Comparison of ENCODE assay signal across 9 cellular contexts in the genomic region with DNA sequence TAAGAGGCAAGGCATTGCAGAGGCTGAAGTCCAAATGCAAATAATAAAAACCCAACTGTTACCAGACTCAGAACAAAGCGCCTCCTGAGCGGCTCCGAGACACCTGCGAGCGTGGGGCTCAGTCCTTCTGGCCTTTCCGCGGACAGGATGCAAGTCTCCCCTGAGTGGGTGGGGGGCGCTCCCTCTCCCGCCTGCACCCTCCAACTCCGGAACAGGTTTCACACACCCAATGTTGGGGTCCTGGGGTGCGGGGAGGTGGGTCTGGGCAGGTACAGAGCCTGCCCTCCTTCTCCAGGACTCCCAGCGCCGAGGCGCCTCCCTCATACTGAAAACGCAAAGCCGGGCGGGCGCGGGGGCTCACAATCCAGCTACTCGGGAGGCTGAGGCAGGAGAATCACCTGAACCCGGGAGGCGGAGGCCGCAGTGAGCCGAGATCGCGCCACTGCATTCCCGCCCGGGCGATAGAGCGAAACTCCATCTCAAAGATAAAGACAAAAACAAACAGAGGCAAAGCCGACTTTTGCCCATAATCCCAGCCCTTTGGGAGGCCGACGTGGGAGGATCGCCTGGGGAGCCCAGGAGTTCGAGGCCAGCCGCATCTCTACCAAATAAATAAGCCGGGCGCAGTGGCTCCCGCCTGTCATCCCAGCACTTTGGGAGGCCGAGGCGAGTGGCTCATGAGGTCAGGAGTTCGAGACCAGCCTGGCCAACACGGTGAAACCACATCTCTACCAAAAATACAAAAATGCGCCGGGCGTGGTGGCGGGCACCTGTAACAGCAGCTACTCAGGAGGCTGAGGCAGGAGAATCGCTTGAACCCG. TPM values are rescaled to one million over a fixed set of nuclear protein-coding genes. Genes with fewer than 3 reads are reported as not detected.
DNase-seq lines count a peak whose midpoint lies in the region; ATAC-seq and TF ChIP-seq lines count a peak whose summit lies in the region.
"Had no signal": no experiment of that assay in that cellular context is flagged by ENCODE, and none has a peak within 500 bp of the region (broad histone marks: within the 10 kb centered on the region; RNA-seq: fewer than 3 reads in every experiment).

No MANE protein-coding gene starts in this region.

- ATAC-seq in left ventricle myocardium superior (no peak), GM21576 (IDR thresholded peaks at IDR 0.05; ENCODE audit: unreplicated experiment) (no peak)
- no peak for ATAC-seq in activated naive CD8-positive, alpha-beta T cell treated with anti-CD3 and anti-CD28 coated beads, Interleukin-2, amount 50 U/mL, for 24 hours

- no peak overlapping the region for H2BK12ac ChIP-seq in mesenchymal stem cell (ENCODE audit: low read length in 2 of 2)

- H3K4me1 ChIP-seq in cardiac muscle cell (ENCODE audit: low read depth) (no peaks in the 10 kb centered on the region), mesenchymal stem cell (ENCODE audit: control insufficient read depth, insufficient read depth, low read depth, low read length) (peaks cover 9% of the 10 kb centered on the region), uterus (peaks cover 0 to 4% of the 10 kb centered on the region in 2 donors)

- H3K14ac ChIP-seq in mesenchymal stem cell (ENCODE audit: low read length in 2 of 2), result no peak overlapping the region

- no peak for TF ChIP-seq POLR2A in uterus (IDR thresholded peaks at IDR 0.05)

- H3K36me3 ChIP-seq in cardiac muscle cell (no peaks in the 10 kb centered on the region), mesenchymal stem cell (ENCODE audit: control insufficient read depth in 1 of 2, insufficient read depth in 2 of 2, low read depth in 1 of 2, low read length in 2 of 2) (peaks cover 0 to 1% of the 10 kb centered on the region in 2 experiments), uterus (no peaks in the 10 kb centered on the region)
- H3K36me3 ChIP-seq: pancreas had no signal

- H2BK120ac ChIP-seq in mesenchymal stem cell (ENCODE audit: low read depth, low read length), result no peak overlapping the region

- no peak overlapping the region for H2BK5ac ChIP-seq in mesenchymal stem cell (ENCODE audit: low read depth, low read length, poor library complexity, severe bottlenecking)

- no peak overlapping the region for H2BK15ac ChIP-seq in mesenchymal stem cell (ENCODE audit: low read depth, poor library complexity, severe bottlenecking)

- H3K27ac ChIP-seq in cardiac muscle cell (no peak overlapping the region), mesenchymal stem cell (ENCODE audit: low read length, poor library complexity, severe bottlenecking) (no peak overlapping the region), uterus (no peak overlapping the region)
- H3K27ac ChIP-seq: pancreas had no signal

- H3K36me3 Mint-ChIP-seq in activated naive CD8-positive, alpha-beta T cell treated with anti-CD3 and anti-CD28 coated beads, Interleukin-2, amount 50 U/mL, for 24 hours (ENCODE audit: low read depth), result peaks cover 30% of the 10 kb centered on the region

- H2AFZ ChIP-seq in mesenchymal stem cell (ENCODE audit: low read depth, low read length), result no peak overlapping the region

- no peak overlapping the region for H2AK5ac ChIP-seq in mesenchymal stem cell (ENCODE audit: low read length, severe bottlenecking)

- WGBS in mesenchymal stem cell, result 88% methylated on average over 42 of the region's 49 CpGs

- H3K4me2 ChIP-seq in mesenchymal stem cell (ENCODE audit: low read length, poor library complexity, severe bottlenecking), result peak overlapping the region; percentile 77

- H3K27me3 ChIP-seq in cardiac muscle cell (peaks cover 3% of the 10 kb centered on the region), mesenchymal stem cell (ENCODE audit: control insufficient read depth in 1 of 2, insufficient read depth in 1 of 2, low read length in 2 of 2) (peaks cover 18 to 32% of the 10 kb centered on the region in 2 experiments), uterus (no peaks in the 10 kb centered on the region)
- H3K27me3 ChIP-seq: pancreas had no signal

- no peak for DNase-seq in cardiac muscle cell (ENCODE audit: low read depth in 1 of 2, low spot score in 1 of 2)
- DNase-seq in left ventricle myocardium superior, result no peak
- peak; percentile 15 for DNase-seq in activated naive CD8-positive, alpha-beta T cell treated with anti-CD3 and anti-CD28 coated beads, Interleukin-2, amount 50 U/mL, for 24 hours
- DNase-seq in mesenchymal stem cell, result no peak
- DNase-seq in uterus, result no peak
- no peak for DNase-seq in NCI-H1048 (lab: John Stamatoyannopoulos, UW)
- DNase-seq in head of caudate nucleus, result no peak

- peaks cover 18% of the 10 kb centered on the region for H3K4me1 Mint-ChIP-seq in activated naive CD8-positive, alpha-beta T cell treated with anti-CD3 and anti-CD28 coated beads, Interleukin-2, amount 50 U/mL, for 24 hours

- H4K8ac ChIP-seq in mesenchymal stem cell (ENCODE audit: low read length), result no peak overlapping the region

- no peaks in the 10 kb centered on the region for H3K9me3 Mint-ChIP-seq in activated naive CD8-positive, alpha-beta T cell treated with anti-CD3 and anti-CD28 coated beads, Interleukin-2, amount 50 U/mL, for 24 hours

- peak overlapping the region; percentile 83 for H3K4me3 Mint-ChIP-seq in activated naive CD8-positive, alpha-beta T cell treated with anti-CD3 and anti-CD28 coated beads, Interleukin-2, amount 50 U/mL, for 24 hours

- H3K27ac Mint-ChIP-seq in activated naive CD8-positive, alpha-beta T cell treated with anti-CD3 and anti-CD28 coated beads, Interleukin-2, amount 50 U/mL, for 24 hours, result peak overlapping the region; percentile 80

- H3K18ac ChIP-seq in mesenchymal stem cell (ENCODE audit: low read depth in 1 of 2, low read length in 2 of 2), result no peak overlapping the region

- H4K91ac ChIP-seq in mesenchymal stem cell (ENCODE audit: low read length), result no peak overlapping the region

- H3K4me3 ChIP-seq in cardiac muscle cell (peak overlapping the region; percentile 38), mesenchymal stem cell (ENCODE audit: insufficient read depth in 1 of 2, low read depth in 1 of 2, low read length in 2 of 2) (peak overlapping the region in 1 of 2 experiments; percentile 84), uterus (peak overlapping the region; percentile 33 to 67)

- intact Hi-C loops in left ventricle myocardium superior (cut with micrococcal nuclease), result no loop called here
- intact Hi-C loops in uterus (cut with DNase I; ENCODE audit: low total_unique reads), result no loop called here
- intact Hi-C loops in head of caudate nucleus (cut with DNase I), result no loop called here

- H3K9me3 ChIP-seq in cardiac muscle cell (ENCODE audit: low read depth) (no peaks in the 10 kb centered on the region), mesenchymal stem cell (ENCODE audit: control insufficient read depth, low read length) (no peaks in the 10 kb centered on the region), uterus (no peaks in the 10 kb centered on the region)
- H3K9me3 ChIP-seq: pancreas had no signal

- H3K9ac ChIP-seq in mesenchymal stem cell (ENCODE audit: low read length), result peak overlapping the region; percentile 71

- H3K79me1 ChIP-seq in mesenchymal stem cell (replicated peaks; ENCODE audit: low read length, poor library complexity, severe bottlenecking), result peaks cover 9% of the 10 kb centered on the region

- TF ChIP-seq CTCF in cardiac muscle cell (IDR thresholded peaks at IDR 0.05; ENCODE audit: low read depth, low read length) (no peak), uterus (IDR thresholded peaks at IDR 0.05) (no peak)

- peaks cover 14% of the 10 kb centered on the region for H3K27me3 Mint-ChIP-seq in activated naive CD8-positive, alpha-beta T cell treated with anti-CD3 and anti-CD28 coated beads, Interleukin-2, amount 50 U/mL, for 24 hours

- no peak overlapping the region for H3K4ac ChIP-seq in mesenchymal stem cell (ENCODE audit: low read depth in 1 of 2, low read length in 2 of 2)

- H3K23ac ChIP-seq in mesenchymal stem cell (ENCODE audit: low read length in 2 of 2), result no peak overlapping the region

RNA-seq across cellular contexts. Expression of a gene that starts 0.9 kb away (rescaled TPM):
- total RNA-seq in cardiac muscle cell (8.9 and 17.9 TPM in 2 replicates), left ventricle myocardium superior (0.42 TPM), uterus (10 to 100 TPM in 1 of 4 donors, 1 to 10 TPM in 1, not detected in 2; 2.0 to 10.4 TPM)
- 15.8 and 26.5 TPM in 2 replicates for polyA plus RNA-seq in cardiac muscle cell
- 2.4 TPM for polyA plus RNA-seq in mesenchymal stem cell (2013, experiment 1 of 2)
- polyA plus RNA-seq in mesenchymal stem cell (2013, experiment 2 of 2), result 2.2 TPM
